ENCODE assay signal across 8 cellular contexts in genomic region chr12:32115404-32116104, GRCh38. TPM values are rescaled to one million over a fixed set of nuclear protein-coding genes. Genes with fewer than 3 reads are reported as not detected.
DNase-seq lines count a peak whose midpoint lies in the region; ATAC-seq and TF ChIP-seq lines count a peak whose summit lies in the region.

No MANE protein-coding gene starts in this region.

- DNase-seq in AG09309 (ENCODE audit: low read depth), result peak; percentile 98
- peak; percentile 88 for DNase-seq in HPDE6-E6E7 (ENCODE audit: extremely low spot score)
- peak; percentile 17 for DNase-seq in UCSD-AML1 (lab: John Stamatoyannopoulos, UW; ENCODE audit: unreplicated experiment)
- DNase-seq in Right ventricle myocardium superior, result peak; percentile 79
- DNase-seq in stromal cell of bone marrow (ENCODE audit: low read depth), result peak; percentile 99
- no peak for DNase-seq in NCI-H510A treated with DMSO at 0.1 percent for 48 hours (lab: John Stamatoyannopoulos, UW)
- DNase-seq in effector CD4-positive, alpha-beta T cell, result no peak

- peak; percentile 95 for ATAC-seq in Right ventricle myocardium superior (ENCODE audit: poor library complexity)
- no peak for ATAC-seq in HG02763 (IDR thresholded peaks at IDR 0.05; ENCODE audit: unreplicated experiment)

- TF ChIP-seq CTCF in AG09309 (IDR thresholded peaks at IDR 0.05; ENCODE audit: control insufficient read depth, insufficient read depth, low read depth, low read length, missing control alignments), result no peak

- intact Hi-C loops in Right ventricle myocardium superior (cut with DNase I), result no loop called here

- H3K4me3 ChIP-seq in AG09309 (ENCODE audit: control insufficient read depth, low read depth, low read length), result no peak overlapping the region

RNA-seq across cellular contexts. Expression of gene BICD1, which starts 8.9 kb away (rescaled TPM):
- 3.5 TPM for total RNA-seq in Right ventricle myocardium superior

Comparison
In these comparisons a context has a peak if more than half of its experiments do, and no peak if none do; other contexts are left out.
1. DNase-seq: peak in AG09309 (single experiment), HPDE6-E6E7 (single experiment), UCSD-AML1 (single experiment), Right ventricle myocardium superior (single experiment) and stromal cell of bone marrow (single experiment); none in NCI-H510A treated with DMSO at 0.1 percent for 48 hours (single experiment) and effector CD4-positive, alpha-beta T cell (single experiment).